In the genomic region with DNA sequence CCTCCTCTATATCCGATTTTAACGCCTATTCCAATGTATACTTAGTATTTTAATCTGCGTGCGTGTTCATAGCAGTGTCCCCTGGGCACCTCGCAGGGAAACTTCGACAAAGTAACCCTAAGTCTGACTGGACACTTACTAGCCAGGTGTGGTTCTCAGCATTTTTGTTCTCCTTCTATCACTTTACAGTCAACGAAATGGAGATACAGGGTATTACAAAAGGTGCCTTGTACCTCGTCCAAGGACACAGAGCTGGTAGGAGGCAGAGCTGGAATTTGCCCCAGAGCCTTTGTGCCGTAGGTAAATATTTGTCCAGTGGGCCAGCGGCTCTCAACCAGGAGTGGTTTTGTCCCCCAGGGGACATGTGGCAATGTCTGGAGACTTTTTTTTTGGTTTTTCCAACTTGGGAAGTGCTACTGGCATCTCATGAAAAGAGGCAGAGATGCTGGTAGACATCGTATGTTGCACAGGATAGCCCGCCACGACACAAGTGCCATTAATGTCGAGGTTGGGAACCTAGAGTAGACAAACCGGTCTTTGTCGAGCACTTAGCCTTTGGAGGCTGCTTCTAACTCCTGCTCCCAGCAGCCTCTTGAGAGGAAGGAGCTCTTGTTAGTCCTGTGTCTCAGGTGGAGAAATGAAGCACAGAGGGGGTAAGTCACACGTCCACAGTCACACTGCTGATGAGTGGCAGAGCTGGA, we compare ENCODE assay signal across 8 cellular contexts. TPM values are rescaled to one million over a fixed set of nuclear protein-coding genes. Genes with fewer than 3 reads are reported as not detected.
DNase-seq lines count a peak whose midpoint lies in the region; ATAC-seq and TF ChIP-seq lines count a peak whose summit lies in the region.

No MANE protein-coding gene starts in this region.

- intact Hi-C loops in PC-9 (cut with micrococcal nuclease; ENCODE audit: unreplicated experiment): loop anchor here (5.0 kb wide), 1 partner anchor 490 kb away; no protein-coding TSS in a partner anchor
- intact Hi-C loops in lower leg skin (cut with DNase I; ENCODE audit: low total_unique reads): no loop called here

- H4K20me1 ChIP-seq in PC-9 (ENCODE audit: insufficient read depth): peaks cover 26% of the 10 kb centered on the region

- CTCF ChIA-PET in PC-9 (lab: Charles Lee): interaction anchor here (1.0 kb wide), 1 partner anchor 76 kb away, joined by 3 read pairs; no protein-coding TSS in a partner anchor

- no peaks in the 10 kb centered on the region; the same call in 1 of the 2 replicates for H3K36me3 ChIP-seq in H7 (replicated peaks; ENCODE audit: control insufficient read depth, insufficient read depth, low read length)
- no peaks in the 10 kb centered on the region for H3K36me3 ChIP-seq in PC-9 (ENCODE audit: low read depth)

- no peak for TF ChIP-seq POLR2A in lower leg skin (IDR thresholded peaks at IDR 0.05)

- H3K79me2 ChIP-seq in PC-9 (ENCODE audit: low read depth): peaks cover 44% of the 10 kb centered on the region

- no peak overlapping the region for H2AFZ ChIP-seq in PC-9

- H3K9me2 ChIP-seq in PC-9 (ENCODE audit: insufficient read depth): no peaks in the 10 kb centered on the region

- 51 to 53% methylated on average over 17 of the region's 17 CpGs for WGBS in lower leg skin, 2 donors

- H3K27ac ChIP-seq in PC-9: peak overlapping the region; percentile 61

- no peaks in the 10 kb centered on the region for H3K9me3 ChIP-seq in PC-9 (ENCODE audit: insufficient read depth, low read depth)

- H3F3A ChIP-seq in PC-9 (ENCODE audit: insufficient read depth, low read depth): peaks cover 24% of the 10 kb centered on the region

- H3K4me1 ChIP-seq in PC-9 (replicated peaks; ENCODE audit: insufficient read depth): peaks cover 36% of the 10 kb centered on the region

- POLR2A ChIA-PET in PC-9 (lab: Charles Lee; ENCODE audit: unreplicated experiment): interaction anchor here (0.8 kb wide), 1 partner anchor 23 kb away, joined by 3 read pairs; no protein-coding TSS in a partner anchor

- H3K4me3 ChIP-seq in H7 (ENCODE audit: insufficient read depth, low read depth, low read length) (peak overlapping the region; percentile 63), PC-9 (peak overlapping the region; percentile 60), fibroblast of the aortic adventitia (ENCODE audit: low read depth, low read length) (peak overlapping the region; percentile 78), skeletal muscle cell (ENCODE audit: low read depth, low read length) (peak overlapping the region; percentile 67), lower leg skin (ENCODE audit: low read depth, poor library complexity, severe bottlenecking) (no peak overlapping the region)

- ATAC-seq in GM21390 (IDR thresholded peaks at IDR 0.05; ENCODE audit: unreplicated experiment) (no peak), GM21526 (IDR thresholded peaks at IDR 0.05; ENCODE audit: low FRiP score, unreplicated experiment) (no peak)

- BruUV-seq in PC-9 (replicated peaks; lab: Mats Ljungman, UMichigan): TSS peak; percentile 57

- DNase-seq in H7: no peak
- peak; percentile 58 to 84 for DNase-seq in PC-9
- no peak for DNase-seq in fibroblast of the aortic adventitia (ENCODE audit: low read depth)
- no peak for DNase-seq in skeletal muscle cell (ENCODE audit: low read depth)
- no peak for DNase-seq in lower leg skin (ENCODE audit: low spot score in 2 of 2)
- no peak for DNase-seq in CD1c-positive myeloid dendritic cell (ENCODE audit: extremely low spot score)

- peak overlapping the region; percentile 96 for H3K4me2 ChIP-seq in PC-9

- no peaks in the 10 kb centered on the region for H3K27me3 ChIP-seq in H7 (ENCODE audit: control insufficient read depth, insufficient read depth, low read length)
- H3K27me3 ChIP-seq in PC-9 (ENCODE audit: insufficient read depth, low read depth): no peaks in the 10 kb centered on the region

- no peak for TF ChIP-seq CTCF in PC-9 (conservative IDR thresholded peaks at IDR 0.05)
- no peak for TF ChIP-seq CTCF in fibroblast of the aortic adventitia (IDR thresholded peaks at IDR 0.05; ENCODE audit: insufficient read depth, low read length)
- TF ChIP-seq CTCF in lower leg skin (IDR thresholded peaks at IDR 0.05): no peak

RNA-seq across cellular contexts. Expression of gene ZNF444, which starts 1.1 kb away (rescaled TPM):
- 60.9 and 63.4 TPM in 2 replicates for total RNA-seq in H7 (2014; rRNA removed; shearing (Covaris generic))
- total RNA-seq in PC-9 (2021) (50.5 and 74.2 TPM in 2 replicates), fibroblast of the aortic adventitia (ENCODE audit: low replicate concordance) (12.9 and 19.5 TPM in 2 replicates), lower leg skin (10 to 100 TPM; 22.1 to 39.5 (median 30.6) TPM)

RNA-seq across cellular contexts. Expression of gene ZNF787, which starts 21.1 kb away (rescaled TPM):
- 84.2 and 95.4 TPM in 2 replicates for total RNA-seq in H7 (2014; rRNA removed; shearing (Covaris generic))
- total RNA-seq in PC-9 (2021): 51.4 and 51.5 TPM in 2 replicates
- total RNA-seq in fibroblast of the aortic adventitia (ENCODE audit: low replicate concordance): 8.5 and 15.9 TPM in 2 replicates
- 10 to 100 TPM; 11.6 to 21.5 (median 19.9) TPM for total RNA-seq in lower leg skin

RNA-seq across cellular contexts. Expression of gene GALP, which starts 33.6 kb away (rescaled TPM):
- total RNA-seq in H7 (2014; rRNA removed; shearing (Covaris generic)): not detected in 2 replicates
- total RNA-seq in PC-9 (2021) (not detected in 2 replicates), fibroblast of the aortic adventitia (ENCODE audit: low replicate concordance) (not detected in 2 replicates), lower leg skin (not detected)

RNA-seq across cellular contexts. Expression of gene ZSCAN5B, which starts 55.3 kb away (rescaled TPM):
- not detected in 2 replicates for total RNA-seq in H7 (2014; rRNA removed; shearing (Covaris generic))
- total RNA-seq in PC-9 (2021) (not detected in 2 replicates), fibroblast of the aortic adventitia (ENCODE audit: low replicate concordance) (0.09 TPM in 1 of 2 replicates, not detected in the other), lower leg skin (not detected)

RNA-seq across cellular contexts. Expression of gene ZSCAN5C, which starts 59.8 kb away (rescaled TPM):
- not detected in 2 replicates for total RNA-seq in H7 (2014; rRNA removed; shearing (Covaris generic))
- total RNA-seq in PC-9 (2021): not detected in 2 replicates
- total RNA-seq in fibroblast of the aortic adventitia (ENCODE audit: low replicate concordance): not detected in 2 replicates
- total RNA-seq in lower leg skin: not detected

Comparison
In these comparisons a context has a peak if more than half of its experiments do, and no peak if none do; other contexts are left out.
1. DNase-seq: peak in PC-9 (2 of 2); none in H7 (single experiment), fibroblast of the aortic adventitia (single experiment), skeletal muscle cell (single experiment), lower leg skin (0 of 2) and CD1c-positive myeloid dendritic cell (single experiment).